Comparison of ENCODE assay signal across 15 cellular contexts in genomic region chr7:74039337-74039736, GRCh38. TPM values are rescaled to one million over a fixed set of nuclear protein-coding genes. Genes with fewer than 3 reads are reported as not detected.
DNase-seq lines count a peak whose midpoint lies in the region; ATAC-seq and TF ChIP-seq lines count a peak whose summit lies in the region.
"Had no signal": no experiment of that assay in that cellular context is flagged by ENCODE, and none has a peak within 500 bp of the region (broad histone marks: within the 10 kb centered on the region; RNA-seq: fewer than 3 reads in every experiment).

No MANE protein-coding gene starts in this region.

- DNase-seq in A172 (ENCODE audit: low spot score) (peak; percentile 66), NCI-H1105 treated with DMSO at 0.1 percent for 48 hours (lab: John Stamatoyannopoulos, UW) (peak; percentile 22), coronary artery (ENCODE audit: low spot score) (no peak), pons (ENCODE audit: low spot score) (peak; percentile 34), GM10248 (ENCODE audit: extremely low spot score) (no peak), HPDE6-E6E7 (ENCODE audit: extremely low spot score) (no peak)
- DNase-seq: activated CD8-positive, alpha-beta T cell treated with anti-CD3 and anti-CD28 coated beads, Interleukin-2, amount 10 ng/mL, durations not matched to agents 7 days and 5 days; KBM-7; NCI-H187 treated with DMSO at 0.1 percent for 48 hours; stimulated activated naive CD4-positive, alpha-beta T cell treated with Interleukin-2 at 50 U/mL for 16 hours had no signal

- no peak for ATAC-seq in GM18867 (IDR thresholded peaks at IDR 0.05; ENCODE audit: unreplicated experiment)
- ATAC-seq in GM21423 (IDR thresholded peaks at IDR 0.05; ENCODE audit: unreplicated experiment) = no peak
- ATAC-seq: activated CD8-positive, alpha-beta T cell treated with anti-CD3 and anti-CD28 coated beads, Interleukin-2, amount 10 ng/mL, durations not matched to agents 7 days and 5 days; activated T-helper 17 cell treated with anti-CD3 and anti-CD28 coated beads, Interleukin-2, amount 50 U/mL, for 72 hours had no signal

- peak overlapping the region; percentile 45 to 96 for H3K27ac ChIP-seq in coronary artery

- TF ChIP-seq CTCF in coronary artery (IDR thresholded peaks at IDR 0.05) (no peak), GM10248 (IDR thresholded peaks at IDR 0.05; ENCODE audit: control extremely low read depth, extremely low read depth, low read depth, missing control alignments) (no peak)

- CTCF ChIA-PET in GM10248 (lab: Yijun Ruan, JAX) = interaction anchor here (0.6 to 6.9 kb wide), 3 partner anchors 13 to 146 kb away, joined by 3 to 52 read pairs (median 4); partner anchors contain the start of gene ELN

- no peak overlapping the region for H3K4me3 ChIP-seq in coronary artery
- H3K4me3 ChIP-seq: skin epidermis had no signal

- POLR2A ChIA-PET in GM10248 (lab: Yijun Ruan, JAX) = no interaction called here

RNA-seq across cellular contexts. Expression of gene ELN, which starts 11.4 kb away (rescaled TPM):
- total RNA-seq in A172 (2014; rRNA removed; shearing (Covaris generic)) = 0.41 and 0.50 TPM in 2 replicates
- total RNA-seq: activated CD8-positive, alpha-beta T cell treated with anti-CD3 and anti-CD28 coated beads, Interleukin-2, amount 10 ng/mL, durations not matched to agents 7 days and 5 days; activated T-helper 17 cell treated with anti-CD3 and anti-CD28 coated beads, Interleukin-2, amount 50 U/mL, for 72 hours; SK-MEL-5 had no signal

RNA-seq across cellular contexts. Expression of gene LIMK1, which starts 44.3 kb away (rescaled TPM):
- total RNA-seq in A172 (2014; rRNA removed; shearing (Covaris generic)) = 104 and 113 TPM in 2 replicates

Comparison
In these comparisons a context has a peak if more than half of its experiments do, and no peak if none do; other contexts are left out.
1. DNase-seq: peak in A172 (single experiment), NCI-H1105 treated with DMSO at 0.1 percent for 48 hours (single experiment) and pons (single experiment); none in coronary artery (single experiment), GM10248 (single experiment) and HPDE6-E6E7 (single experiment).